In genomic region chr7:96361116-96361857, GRCh38 we compare ENCODE assay signal across 1 cellular context.
TF ChIP-seq lines count a peak whose summit lies in the region.

No MANE protein-coding gene starts in this region.

TF ChIP-seq in K562, 482 proteins besides CTCF, POLR2A, EP300 and RAD21 (continued from another document):
- TF ChIP-seq ZBTB40 (IDR thresholded peaks at IDR 0.05) (no peak), ZBTB40 (CRISPR knock-in tag; IDR thresholded peaks at IDR 0.05) (no peak), MAZ (CRISPR knock-in tag; conservative IDR thresholded peaks at IDR 0.05 in 1 of 2, IDR thresholded peaks at IDR 0.05 in 1 of 2) (no peak), SPI1 (IDR thresholded peaks at IDR 0.05; ENCODE audit: borderline replicate concordance, low read depth, low read length) (peak; percentile 33; the same call in 1 of the 2 replicates), NCOA2 (IDR thresholded peaks at IDR 0.05; ENCODE audit: partially characterized antibody in 2 of 2) (no peak), NR2C2 (CRISPR knock-in tag; IDR thresholded peaks at IDR 0.05) (no peak), NR2C2 (tag; IDR thresholded peaks at IDR 0.05) (0 out of 2 replicates have a peak, but pooled peaks have one; percentile 21), POLR2G (IDR thresholded peaks at IDR 0.05; ENCODE audit: low read depth, low read length) (no peak), ZNF174 (CRISPR knock-in tag; IDR thresholded peaks at IDR 0.05) (no peak), PTTG1 (tag; IDR thresholded peaks at IDR 0.05; ENCODE audit: low read depth) (peak; percentile 69), ZNF239 (CRISPR knock-in tag; IDR thresholded peaks at IDR 0.05) (peak; percentile 52; the same call in 1 of the 2 replicates), MAFK (IDR thresholded peaks at IDR 0.05; ENCODE audit: low read length) (peak; percentile 75), POLR2AphosphoS5 (IDR thresholded peaks at IDR 0.05; ENCODE audit: control insufficient read depth, insufficient read depth, low read depth, low read length) (no peak), MTF1 (CRISPR knock-in tag; IDR thresholded peaks at IDR 0.05; ENCODE audit: borderline replicate concordance) (no peak), KLF10 (CRISPR knock-in tag; IDR thresholded peaks at IDR 0.05) (no peak), POLR2H (tag; IDR thresholded peaks at IDR 0.05; ENCODE audit: low read depth) (no peak), L3MBTL2 (IDR thresholded peaks at IDR 0.05) (no peak), ETV5 (CRISPR knock-in tag; IDR thresholded peaks at IDR 0.05; ENCODE audit: low read depth) (no peak), HNRNPL (IDR thresholded peaks at IDR 0.05; ENCODE audit: low read depth, low read length) (no peak), FOSL1 (tag; conservative IDR thresholded peaks at IDR 0.05) (no peak), PTRF (tag; IDR thresholded peaks at IDR 0.05) (peak; percentile 73)
- TF ChIP-seq, protein P1, sequence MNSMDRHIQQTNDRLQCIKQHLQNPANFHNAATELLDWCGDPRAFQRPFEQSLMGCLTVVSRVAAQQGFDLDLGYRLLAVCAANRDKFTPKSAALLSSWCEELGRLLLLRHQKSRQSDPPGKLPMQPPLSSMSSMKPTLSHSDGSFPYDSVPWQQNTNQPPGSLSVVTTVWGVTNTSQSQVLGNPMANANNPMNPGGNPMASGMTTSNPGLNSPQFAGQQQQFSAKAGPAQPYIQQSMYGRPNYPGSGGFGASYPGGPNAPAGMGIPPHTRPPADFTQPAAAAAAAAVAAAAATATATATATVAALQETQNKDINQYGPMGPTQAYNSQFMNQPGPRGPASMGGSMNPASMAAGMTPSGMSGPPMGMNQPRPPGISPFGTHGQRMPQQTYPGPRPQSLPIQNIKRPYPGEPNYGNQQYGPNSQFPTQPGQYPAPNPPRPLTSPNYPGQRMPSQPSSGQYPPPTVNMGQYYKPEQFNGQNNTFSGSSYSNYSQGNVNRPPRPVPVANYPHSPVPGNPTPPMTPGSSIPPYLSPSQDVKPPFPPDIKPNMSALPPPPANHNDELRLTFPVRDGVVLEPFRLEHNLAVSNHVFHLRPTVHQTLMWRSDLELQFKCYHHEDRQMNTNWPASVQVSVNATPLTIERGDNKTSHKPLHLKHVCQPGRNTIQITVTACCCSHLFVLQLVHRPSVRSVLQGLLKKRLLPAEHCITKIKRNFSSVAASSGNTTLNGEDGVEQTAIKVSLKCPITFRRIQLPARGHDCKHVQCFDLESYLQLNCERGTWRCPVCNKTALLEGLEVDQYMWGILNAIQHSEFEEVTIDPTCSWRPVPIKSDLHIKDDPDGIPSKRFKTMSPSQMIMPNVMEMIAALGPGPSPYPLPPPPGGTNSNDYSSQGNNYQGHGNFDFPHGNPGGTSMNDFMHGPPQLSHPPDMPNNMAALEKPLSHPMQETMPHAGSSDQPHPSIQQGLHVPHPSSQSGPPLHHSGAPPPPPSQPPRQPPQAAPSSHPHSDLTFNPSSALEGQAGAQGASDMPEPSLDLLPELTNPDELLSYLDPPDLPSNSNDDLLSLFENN (IDR thresholded peaks at IDR 0.05; ENCODE audit: low read depth in 2 of 2, low read length in 2 of 2) = no peak
- TF ChIP-seq, protein P2, sequence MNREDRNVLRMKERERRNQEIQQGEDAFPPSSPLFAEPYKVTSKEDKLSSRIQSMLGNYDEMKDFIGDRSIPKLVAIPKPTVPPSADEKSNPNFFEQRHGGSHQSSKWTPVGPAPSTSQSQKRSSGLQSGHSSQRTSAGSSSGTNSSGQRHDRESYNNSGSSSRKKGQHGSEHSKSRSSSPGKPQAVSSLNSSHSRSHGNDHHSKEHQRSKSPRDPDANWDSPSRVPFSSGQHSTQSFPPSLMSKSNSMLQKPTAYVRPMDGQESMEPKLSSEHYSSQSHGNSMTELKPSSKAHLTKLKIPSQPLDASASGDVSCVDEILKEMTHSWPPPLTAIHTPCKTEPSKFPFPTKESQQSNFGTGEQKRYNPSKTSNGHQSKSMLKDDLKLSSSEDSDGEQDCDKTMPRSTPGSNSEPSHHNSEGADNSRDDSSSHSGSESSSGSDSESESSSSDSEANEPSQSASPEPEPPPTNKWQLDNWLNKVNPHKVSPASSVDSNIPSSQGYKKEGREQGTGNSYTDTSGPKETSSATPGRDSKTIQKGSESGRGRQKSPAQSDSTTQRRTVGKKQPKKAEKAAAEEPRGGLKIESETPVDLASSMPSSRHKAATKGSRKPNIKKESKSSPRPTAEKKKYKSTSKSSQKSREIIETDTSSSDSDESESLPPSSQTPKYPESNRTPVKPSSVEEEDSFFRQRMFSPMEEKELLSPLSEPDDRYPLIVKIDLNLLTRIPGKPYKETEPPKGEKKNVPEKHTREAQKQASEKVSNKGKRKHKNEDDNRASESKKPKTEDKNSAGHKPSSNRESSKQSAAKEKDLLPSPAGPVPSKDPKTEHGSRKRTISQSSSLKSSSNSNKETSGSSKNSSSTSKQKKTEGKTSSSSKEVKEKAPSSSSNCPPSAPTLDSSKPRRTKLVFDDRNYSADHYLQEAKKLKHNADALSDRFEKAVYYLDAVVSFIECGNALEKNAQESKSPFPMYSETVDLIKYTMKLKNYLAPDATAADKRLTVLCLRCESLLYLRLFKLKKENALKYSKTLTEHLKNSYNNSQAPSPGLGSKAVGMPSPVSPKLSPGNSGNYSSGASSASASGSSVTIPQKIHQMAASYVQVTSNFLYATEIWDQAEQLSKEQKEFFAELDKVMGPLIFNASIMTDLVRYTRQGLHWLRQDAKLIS (CRISPR knock-in tag; IDR thresholded peaks at IDR 0.05) = no peak
